In genomic region chrX:103941201-103941975, GRCh38 we compare ENCODE assay signal across 9 cellular contexts. TPM values are rescaled to one million over a fixed set of nuclear protein-coding genes. Genes with fewer than 3 reads are reported as not detected.
DNase-seq lines count a peak whose midpoint lies in the region; ATAC-seq, FAIRE-seq and TF ChIP-seq lines count a peak whose summit lies in the region.
"Had no signal": no experiment of that assay in that cellular context is flagged by ENCODE, and none has a peak within 500 bp of the region (broad histone marks: within the 10 kb centered on the region; RNA-seq: fewer than 3 reads in every experiment).

No MANE protein-coding gene starts in this region.

- peak; percentile 70 for FAIRE-seq in K562 (lab: Jason Lieb, UNC)

- CTCF ChIA-PET in Calu3 (lab: Charles Lee) (interaction anchor here (2.4 kb wide), 1 partner anchor 97 kb away, joined by 24 read pairs; no protein-coding TSS in a partner anchor), K562 (lab: Yijun Ruan, JAX; ENCODE audit: low intra/inter-chr PET ratio) (no interaction called here)

- BruUV-seq in Calu3 (replicated peaks; lab: Mats Ljungman, UMichigan), result no TSS peak
- no TSS peak for BruUV-seq in K562 (replicated peaks; lab: Mats Ljungman, UMichigan)

- peak in 1 of 2 experiments; percentile 41; a peak in 2 of 4 replicates for TF ChIP-seq RAD21 in K562 (CRISPR knock-in tag; conservative IDR thresholded peaks at IDR 0.05 in 1 of 2, IDR thresholded peaks at IDR 0.05 in 1 of 2)

- in situ Hi-C loops in K562 (cut with MboI), result no loop called here

- peaks cover 12% of the 10 kb centered on the region for H3K4me1 Mint-ChIP-seq in Calu3 (ENCODE audit: low read depth, unreplicated experiment)

- TF ChIP-seq EP300 in K562 (IDR thresholded peaks at IDR 0.05; ENCODE audit: low read length), result no peak

- intact Hi-C loops in Calu3 (cut with micrococcal nuclease; ENCODE audit: unreplicated experiment) (loop anchor here (1.0 to 2.0 kb wide), 2 partner anchors 23 to 96 kb away; no protein-coding TSS in a partner anchor), K562 (cut with micrococcal nuclease) (loop anchor here (1.0 kb wide), 1 partner anchor 96 kb away; no protein-coding TSS in a partner anchor), right lobe of liver (cut with DNase I) (no loop called here)

- H3K4me2 ChIP-seq in MM.1S (ENCODE audit: low read depth, low read length), result no peak overlapping the region
- no peak overlapping the region; the same call in 1 of the 2 replicates for H3K4me2 ChIP-seq in K562 (ENCODE audit: insufficient read depth, low read length)

- no peaks in the 10 kb centered on the region for H3K9me3 Mint-ChIP-seq in Calu3 (ENCODE audit: low read depth, unreplicated experiment)
- H3K9me3 Mint-ChIP-seq: T-helper 1 cell treated with Interleukin-12 subunit alpha and Interleukin-12 subunit beta and Interleukin-4 antibody, amounts not matched to agents 30 μg/mL and 1 μg/mL, for 36 hours had no signal

- no peak overlapping the region for H3K4me3 ChIP-seq in MM.1S (ENCODE audit: low read length)
- no peak overlapping the region for H3K4me3 ChIP-seq in K562
- no peak overlapping the region for H3K4me3 ChIP-seq in right lobe of liver

- H3K9me2 ChIP-seq in MM.1S (replicated peaks; ENCODE audit: insufficient read depth, low read length), result no peaks in the 10 kb centered on the region

- 0% methylated on average over 3 of the region's 3 CpGs for WGBS in K562 (ENCODE audit: insufficient coverage, low coverage, missing lambda C conversion rate)
- 10% methylated on average over 3 of the region's 3 CpGs for WGBS in right lobe of liver (ENCODE audit: insufficient coverage, low coverage, low lambda C conversion rate, missing lambda C conversion rate)

- no peak overlapping the region for H3K4me3 Mint-ChIP-seq in Calu3 (ENCODE audit: low read depth, unreplicated experiment)
- H3K4me3 Mint-ChIP-seq: T-helper 1 cell treated with Interleukin-12 subunit alpha and Interleukin-12 subunit beta and Interleukin-4 antibody, amounts not matched to agents 30 μg/mL and 1 μg/mL, for 36 hours had no signal

- H3K9ac ChIP-seq in MM.1S (ENCODE audit: low read length) (no peak overlapping the region), K562 (ENCODE audit: insufficient read depth in 1 of 2, low read depth in 2 of 2, low read length in 2 of 2) (no peak overlapping the region)

- TF ChIP-seq POLR2A in K562 (conservative IDR thresholded peaks at IDR 0.05) (no peak), right lobe of liver (IDR thresholded peaks at IDR 0.05) (no peak), GM18505 (IDR thresholded peaks at IDR 0.05; ENCODE audit: borderline replicate concordance, extremely low read depth, insufficient read depth, insufficient read length) (no peak)

- H3K36me3 ChIP-seq in MM.1S (replicated peaks; ENCODE audit: insufficient read depth, low read length), result no peaks in the 10 kb centered on the region
- no peaks in the 10 kb centered on the region for H3K36me3 ChIP-seq in K562 (ENCODE audit: control insufficient read depth, insufficient read depth, low read length)
- H3K36me3 ChIP-seq in right lobe of liver, result no peaks in the 10 kb centered on the region

- H3K4me1 ChIP-seq in MM.1S (ENCODE audit: low read length), result no peaks in the 10 kb centered on the region
- peaks cover 0 to 3% of the 10 kb centered on the region in 2 experiments; a peak in 3 of 5 replicates for H3K4me1 ChIP-seq in K562 (replicated peaks in 1 of 2; ENCODE audit: control insufficient read depth in 2 of 2, insufficient read depth in 2 of 2, low read length in 2 of 2)
- no peaks in the 10 kb centered on the region for H3K4me1 ChIP-seq in right lobe of liver

- POLR2A ChIA-PET in K562 (lab: Yijun Ruan, JAX), result no interaction called here

- no peaks in the 10 kb centered on the region for H3F3A ChIP-seq in MM.1S (ENCODE audit: insufficient read depth, low read length)

- H3K27me3 Mint-ChIP-seq in Calu3 (ENCODE audit: unreplicated experiment), result no peaks in the 10 kb centered on the region

- no peak for TF ChIP-seq CTCF in Calu3 (IDR thresholded peaks at IDR 0.05; ENCODE audit: unreplicated experiment)
- TF ChIP-seq CTCF in MM.1S (IDR thresholded peaks at IDR 0.05; ENCODE audit: low read length), result peak; percentile 45
- peak in 2 of 3 experiments; percentile 38 to 40; a peak in 4 of 6 replicates for TF ChIP-seq CTCF in K562 (IDR thresholded peaks at IDR 0.05 in 2 of 3, conservative IDR thresholded peaks at IDR 0.05 in 1 of 3; ENCODE audit: insufficient read depth in 2 of 3, low read depth in 1 of 3, low read length in 3 of 3)
- peak; percentile 45 to 49 (median 46) for TF ChIP-seq CTCF in right lobe of liver (IDR thresholded peaks at IDR 0.05)

- H3K27me3 ChIP-seq in MM.1S (replicated peaks; ENCODE audit: insufficient read depth, low read length), result no peaks in the 10 kb centered on the region
- H3K27me3 ChIP-seq in K562 (ENCODE audit: control insufficient read depth in 2 of 2, insufficient read depth in 2 of 2, low read length in 2 of 2), result no peaks in the 10 kb centered on the region
- H3K27me3 ChIP-seq in right lobe of liver, result no peaks in the 10 kb centered on the region

- no peaks in the 10 kb centered on the region for H3K9me1 ChIP-seq in K562 (ENCODE audit: control insufficient read depth, insufficient read depth, low read length)

- DNase-seq in Calu3 (peak; percentile 30), MM.1S (peak; percentile 45), K562 (ENCODE audit: extremely low read depth in 1 of 4, low spot score in 3 of 4) (peak; percentile 25 to 28 (median 26)), right lobe of liver (no peak), substantia nigra (lab: John Stamatoyannopoulos, UW) (no peak), mucosa of gallbladder (ENCODE audit: low spot score) (no peak)

- H3K27ac Mint-ChIP-seq in Calu3 (ENCODE audit: unreplicated experiment), result no peak overlapping the region
- H3K27ac Mint-ChIP-seq: T-helper 1 cell treated with Interleukin-12 subunit alpha and Interleukin-12 subunit beta and Interleukin-4 antibody, amounts not matched to agents 30 μg/mL and 1 μg/mL, for 36 hours had no signal

- peak; percentile 64 for ATAC-seq in GM18870 (IDR thresholded peaks at IDR 0.05; ENCODE audit: unreplicated experiment)
- ATAC-seq in K562, result peak; percentile 70
- peak; percentile 43 to 59 (median 53) for ATAC-seq in right lobe of liver
- no peak for ATAC-seq in GM18505 (IDR thresholded peaks at IDR 0.05; ENCODE audit: unreplicated experiment)

- no peaks in the 10 kb centered on the region for H3K9me3 ChIP-seq in MM.1S (replicated peaks; ENCODE audit: insufficient read depth, low read length)
- H3K9me3 ChIP-seq in K562 (replicated peaks; ENCODE audit: control insufficient read depth, insufficient read depth, low read depth, low read length), result no peaks in the 10 kb centered on the region
- H3K9me3 ChIP-seq in right lobe of liver, result no peaks in the 10 kb centered on the region

- H3K79me2 ChIP-seq in MM.1S (ENCODE audit: low read length) (peaks cover 59% of the 10 kb centered on the region), K562 (ENCODE audit: control insufficient read depth, insufficient read depth, low read length) (no peaks in the 10 kb centered on the region)

- no peaks in the 10 kb centered on the region for H3K36me3 Mint-ChIP-seq in Calu3 (ENCODE audit: insufficient read depth, unreplicated experiment)

- H2AFZ ChIP-seq in MM.1S (ENCODE audit: low read length) (no peak overlapping the region), K562 (ENCODE audit: low read depth, low read length) (peak overlapping the region; percentile 34)

- H4K20me1 ChIP-seq in MM.1S (ENCODE audit: insufficient read depth, low read length), result no peaks in the 10 kb centered on the region
- no peaks in the 10 kb centered on the region for H4K20me1 ChIP-seq in K562 (replicated peaks; ENCODE audit: control insufficient read depth, insufficient read depth, low read length)

- no peak overlapping the region for H3K27ac ChIP-seq in MM.1S (ENCODE audit: low read length)
- H3K27ac ChIP-seq in K562 (ENCODE audit: extremely low read depth, low read depth, low read length), result no peak overlapping the region
- H3K27ac ChIP-seq in right lobe of liver, result no peak overlapping the region
- H3K27ac ChIP-seq in substantia nigra (ENCODE audit: low read depth, low read length, poor library complexity, severe bottlenecking), result no peak overlapping the region

TF ChIP-seq in K562, 482 proteins besides CTCF, POLR2A, EP300 and RAD21 (continues in another document):
- TF ChIP-seq, protein P1, sequence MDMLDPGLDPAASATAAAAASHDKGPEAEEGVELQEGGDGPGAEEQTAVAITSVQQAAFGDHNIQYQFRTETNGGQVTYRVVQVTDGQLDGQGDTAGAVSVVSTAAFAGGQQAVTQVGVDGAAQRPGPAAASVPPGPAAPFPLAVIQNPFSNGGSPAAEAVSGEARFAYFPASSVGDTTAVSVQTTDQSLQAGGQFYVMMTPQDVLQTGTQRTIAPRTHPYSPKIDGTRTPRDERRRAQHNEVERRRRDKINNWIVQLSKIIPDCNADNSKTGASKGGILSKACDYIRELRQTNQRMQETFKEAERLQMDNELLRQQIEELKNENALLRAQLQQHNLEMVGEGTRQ (CRISPR knock-in tag; IDR thresholded peaks at IDR 0.05), result no peak
- TF ChIP-seq MAFK (IDR thresholded peaks at IDR 0.05; ENCODE audit: low read length) (peak; percentile 60; the same call in 1 of the 2 replicates), ZNF217 (CRISPR knock-in tag; IDR thresholded peaks at IDR 0.05) (no peak), HSF4 (CRISPR knock-in tag; IDR thresholded peaks at IDR 0.05; ENCODE audit: borderline replicate concordance) (no peak)

RNA-seq across cellular contexts. Expression of gene TMSB15B, which starts 21.0 kb away (rescaled TPM):
- total RNA-seq in Calu3 (2022), result 7.7 and 8.2 TPM in 2 replicates
- 0.12 and 0.32 TPM in 2 replicates for total RNA-seq in K562 (2011; cell fraction: chromatin; rRNA removed; ENCODE audit: low replicate concordance)
- 0.53 TPM in 1 of 2 replicates, not detected in the other for total RNA-seq in K562 (2011; cell fraction: nucleolus; rRNA removed)
- total RNA-seq in K562 (2011; cell fraction: nucleoplasm; rRNA removed), result 0.51 TPM in 1 of 2 replicates, not detected in the other
- not detected in 2 replicates for total RNA-seq in K562 (2014; rRNA removed)
- total RNA-seq in K562 (2014; rRNA removed; fragmentation: Illumina TruSeq; extraction: Trizol), result 0.22 TPM in 1 of 2 replicates, not detected in the other
- not detected in 2 replicates for total RNA-seq in K562 (2015; rRNA removed; fragmentation: Illumina TruSeq; extraction: Trizol)
- total RNA-seq in K562 (2021), result not detected in 2 replicates
- polyA plus RNA-seq in K562 (2011; rRNA removed), result 0.77 TPM in 1 of 2 replicates, not detected in the other
- 0.07 TPM in 1 of 2 replicates, not detected in the other for polyA plus RNA-seq in K562 (2011; cell fraction: cytosol; rRNA removed)
- 0.20 TPM in 1 of 2 replicates, not detected in the other for polyA plus RNA-seq in K562 (2011; cell fraction: nucleus; rRNA removed)
- polyA plus RNA-seq in K562 (2012), result 0.36 and 0.46 TPM in 2 replicates
- 0.14 TPM in 1 of 2 replicates, not detected in the other for polyA plus RNA-seq in K562 (2014; fragmentation: Illumina TruSeq; extraction: Trizol)
- under 1 TPM; 0.32 to 0.39 TPM for polyA plus RNA-seq in K562 (2014; fragmentation: Nextera tagmentation; extraction: Ambion mirVana)
- polyA plus RNA-seq in K562 (2014; rRNA removed), result 0.05 and 0.93 TPM in 2 replicates
- polyA minus RNA-seq in K562 (2011; rRNA and poly(A)+ RNA removed), result not detected in 2 replicates
- polyA minus RNA-seq in K562 (2011; cell fraction: cytosol; rRNA and poly(A)+ RNA removed), result not detected in 2 replicates
- not detected in 2 replicates for polyA minus RNA-seq in K562 (2011; cell fraction: nucleus; rRNA and poly(A)+ RNA removed)
- total RNA-seq in right lobe of liver, result under 1 TPM in 2 of 6 experiments, not detected in 4; 0.24 to 0.42 TPM
- 2.0 TPM for total RNA-seq in mucosa of gallbladder

Comparison
In these comparisons a context has a peak if more than half of its experiments do, and no peak if none do; other contexts are left out.
1. DNase-seq: peak in Calu3 (single experiment), MM.1S (single experiment) and K562 (4 of 4); none in right lobe of liver (0 of 3), substantia nigra (0 of 49) and mucosa of gallbladder (single experiment).
2. intact Hi-C loops: an anchor here in Calu3 (1.0 to 2.0 kb wide) and K562 (1.0 kb wide); none called in right lobe of liver.